In the genomic region with DNA sequence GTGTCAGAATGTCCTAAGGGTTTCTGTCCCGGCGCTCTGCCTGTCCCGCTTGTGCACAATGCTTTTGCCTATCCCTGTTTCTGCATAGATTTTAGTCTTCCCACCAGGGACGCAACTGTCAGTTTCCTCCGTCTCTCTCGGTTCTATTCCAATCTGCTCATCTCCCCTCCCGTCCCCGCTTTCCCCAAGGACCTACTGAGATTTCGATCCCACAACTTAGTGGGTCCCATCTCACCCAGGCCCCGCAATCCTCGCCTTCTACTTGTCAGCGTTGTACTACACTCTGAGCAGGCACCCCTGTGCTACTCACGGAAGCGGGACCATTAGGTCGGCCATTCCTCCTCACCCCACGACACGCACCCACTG, we compare ENCODE assay signal across 8 cellular contexts. TPM values are rescaled to one million over a fixed set of nuclear protein-coding genes. Genes with fewer than 3 reads are reported as not detected.
A peak's percentile ranks its signal among the peaks of the same experiment; 100 is the strongest.
DNase-seq lines count a peak whose midpoint lies in the region; ATAC-seq and TF ChIP-seq lines count a peak whose summit lies in the region.

No MANE protein-coding gene starts in this region.

- WGBS in lung, 2 donors, result 1% methylated on average over 17 of the region's 17 CpGs

- H3K9me3 ChIP-seq in lung (ENCODE audit: control insufficient read depth in 2 of 2, insufficient read depth in 1 of 2, low read length in 1 of 2) (no peaks in the 10 kb centered on the region), upper lobe of right lung (no peaks in the 10 kb centered on the region)

- H3K4me1 ChIP-seq in lung (ENCODE audit: control insufficient read depth in 2 of 2, insufficient read depth in 2 of 2, low read length in 2 of 2) (peaks cover 8 to 13% of the 10 kb centered on the region in 2 donors), upper lobe of right lung (peaks cover 31% of the 10 kb centered on the region)

- H3K27me3 ChIP-seq in lung (ENCODE audit: control insufficient read depth, insufficient read depth) (no peaks in the 10 kb centered on the region), upper lobe of right lung (no peaks in the 10 kb centered on the region)

- H3K4me3 ChIP-seq in astrocyte of the cerebellum (ENCODE audit: low read depth, low read length) (peak overlapping the region; percentile 97), lung (peak overlapping the region; percentile 57), upper lobe of right lung (peak overlapping the region; percentile 68)

- H3K4me1 Mint-ChIP-seq in activated naive CD4-positive, alpha-beta T cell treated with anti-CD3 and anti-CD28 coated beads, Interleukin-2, amount 10 ng/mL, durations not matched to agents 7 days and 5 days, result peaks cover 60% of the 10 kb centered on the region

- no peaks in the 10 kb centered on the region for H3K9me3 Mint-ChIP-seq in activated naive CD4-positive, alpha-beta T cell treated with anti-CD3 and anti-CD28 coated beads, Interleukin-2, amount 10 ng/mL, durations not matched to agents 7 days and 5 days

- CTCF ChIA-PET in activated naive CD4-positive, alpha-beta T cell treated with anti-CD3 and anti-CD28 coated beads, Interleukin-2, amount 10 ng/mL, durations not matched to agents 7 days and 5 days (lab: Charles Lee), result interaction anchor here (0.6 kb wide), 1 partner anchor 23 kb away, joined by 3 read pairs; no protein-coding TSS in a partner anchor

- peak overlapping the region; percentile 95 for H3K4me3 Mint-ChIP-seq in activated naive CD4-positive, alpha-beta T cell treated with anti-CD3 and anti-CD28 coated beads, Interleukin-2, amount 10 ng/mL, durations not matched to agents 7 days and 5 days

- no peak for DNase-seq in activated naive CD4-positive, alpha-beta T cell treated with anti-CD3 and anti-CD28 coated beads, Interleukin-2, amount 10 ng/mL, durations not matched to agents 7 days and 5 days
- no peak for DNase-seq in activated naive CD4-positive, alpha-beta T cell treated with anti-CD3 and anti-CD28 coated beads, Interleukin-2, amount 50 U/mL, for 16 hours
- no peak for DNase-seq in astrocyte of the cerebellum (ENCODE audit: low read depth)
- DNase-seq in lung (ENCODE audit: low spot score), result no peak
- DNase-seq in upper lobe of right lung, result no peak
- DNase-seq in occipital lobe (lab: John Stamatoyannopoulos, UW), result no peak
- DNase-seq in NCI-H1930 (lab: John Stamatoyannopoulos, UW), result no peak

- H3K36me3 ChIP-seq in lung (ENCODE audit: control insufficient read depth in 2 of 2, insufficient read depth in 2 of 2, low read length in 2 of 2) (peaks cover 15 to 24% of the 10 kb centered on the region in 2 donors), upper lobe of right lung (peaks cover 49% of the 10 kb centered on the region)

- peak overlapping the region; percentile 94 for H3K27ac ChIP-seq in lung (ENCODE audit: low read depth in 1 of 2, low read length in 1 of 2)
- H3K27ac ChIP-seq in upper lobe of right lung, result peak overlapping the region; percentile 99

- TF ChIP-seq CTCF in astrocyte of the cerebellum (IDR thresholded peaks at IDR 0.05; ENCODE audit: low read depth, low read length, missing control alignments) (no peak), lung (IDR thresholded peaks at IDR 0.05; ENCODE audit: control extremely low read depth, extremely low read depth) (no peak), upper lobe of right lung (IDR thresholded peaks at IDR 0.05) (no peak)

- peaks cover 62% of the 10 kb centered on the region for H3K36me3 Mint-ChIP-seq in activated naive CD4-positive, alpha-beta T cell treated with anti-CD3 and anti-CD28 coated beads, Interleukin-2, amount 10 ng/mL, durations not matched to agents 7 days and 5 days

- H3K27ac Mint-ChIP-seq in activated naive CD4-positive, alpha-beta T cell treated with anti-CD3 and anti-CD28 coated beads, Interleukin-2, amount 10 ng/mL, durations not matched to agents 7 days and 5 days, result peak overlapping the region; percentile 97

- ATAC-seq in HG03175 (IDR thresholded peaks at IDR 0.05; ENCODE audit: unreplicated experiment) (peak; percentile 55), lung (ENCODE audit: insufficient read depth, low FRiP score) (peak; percentile 59), upper lobe of right lung (peak; percentile 75)

- intact Hi-C loops in upper lobe of right lung (cut with DNase I), result no loop called here

- no peaks in the 10 kb centered on the region for H3K27me3 Mint-ChIP-seq in activated naive CD4-positive, alpha-beta T cell treated with anti-CD3 and anti-CD28 coated beads, Interleukin-2, amount 10 ng/mL, durations not matched to agents 7 days and 5 days

- in situ Hi-C loops in astrocyte of the cerebellum (cut with HindIII; ENCODE audit: low sequenced_read_pairs), result loop anchor here (5.0 kb wide), 1 partner anchor 81 kb away; no protein-coding TSS in a partner anchor

RNA-seq across cellular contexts. Expression of gene ZNF655, which starts 0.5 kb away (rescaled TPM):
- 100 to 1,000 TPM in 1 of 2 donors, 10 to 100 TPM in 1; 72.3 to 138 TPM for total RNA-seq in lung
- polyA plus RNA-seq in lung, result 10 to 100 TPM; 41.3 to 50.1 TPM
- 63.1 TPM for total RNA-seq in upper lobe of right lung
- total RNA-seq in occipital lobe, result 79.1 TPM

RNA-seq across cellular contexts. Expression of gene FAM200A, which starts 6.0 kb away (rescaled TPM):
- total RNA-seq in lung, result 10 to 100 TPM in 1 of 2 donors, 1 to 10 TPM in 1; 4.8 to 10.1 TPM
- polyA plus RNA-seq in lung, result 1 to 10 TPM; 2.7 to 5.4 TPM
- total RNA-seq in upper lobe of right lung, result 4.9 TPM
- total RNA-seq in occipital lobe, result 18.9 TPM

RNA-seq across cellular contexts. Expression of gene TMEM225B, which starts 40.1 kb away (rescaled TPM):
- total RNA-seq in lung, result 1 to 10 TPM in 1 of 2 donors, under 1 TPM in 1; 0.31 to 1.4 TPM
- polyA plus RNA-seq in lung, result 1 to 10 TPM in 1 of 2 donors, under 1 TPM in 1; 0.49 to 1.0 TPM
- total RNA-seq in upper lobe of right lung, result 1.0 TPM
- not detected for total RNA-seq in occipital lobe

RNA-seq across cellular contexts. Expression of gene ZKSCAN5, which starts 53.5 kb away (rescaled TPM):
- total RNA-seq in lung (1 to 10 TPM; 8.4 to 9.7 TPM), upper lobe of right lung (7.4 TPM), occipital lobe (19.8 TPM)
- polyA plus RNA-seq in lung, result 1 to 10 TPM; 3.1 to 4.0 TPM

RNA-seq across cellular contexts. Expression of gene ZNF394, which starts 57.8 kb away (rescaled TPM):
- total RNA-seq in lung, result 10 to 100 TPM; 29.9 to 44.5 TPM
- 10 to 100 TPM; 18.5 to 23.0 TPM for polyA plus RNA-seq in lung
- total RNA-seq in upper lobe of right lung, result 34.5 TPM
- total RNA-seq in occipital lobe, result 36.3 TPM
